1 cellular context compared by ENCODE assay signal in genomic region chr14:49586673-49587460, GRCh38.
TF ChIP-seq lines count a peak whose summit lies in the region.

No MANE protein-coding gene starts in this region.

TF ChIP-seq in HEK293, 187 proteins besides CTCF, POLR2A, EP300 and RAD21 (continued from another document):
- TF ChIP-seq ZBTB10 (tag by site-specific recombination; IDR thresholded peaks at IDR 0.05) (peak; percentile 29), TCF7L2 (IDR thresholded peaks at IDR 0.05; ENCODE audit: borderline replicate concordance, low read depth, low read length) (no peak), ZFP41 (tag by site-specific recombination; IDR thresholded peaks at IDR 0.05; ENCODE audit: borderline replicate concordance) (no peak), ZNF426 (tag by site-specific recombination; IDR thresholded peaks at IDR 0.05) (no peak), ZNF513 (tag by site-specific recombination; IDR thresholded peaks at IDR 0.05) (no peak), ZNF148 (tag by site-specific recombination; IDR thresholded peaks at IDR 0.05; ENCODE audit: borderline replicate concordance) (no peak), ATF2 (tag by site-specific recombination; IDR thresholded peaks at IDR 0.05; ENCODE audit: low read depth) (no peak), ZNF138 (tag by site-specific recombination; IDR thresholded peaks at IDR 0.05; ENCODE audit: borderline replicate concordance) (no peak), SCRT2 (tag by site-specific recombination; IDR thresholded peaks at IDR 0.05) (no peak), ZBTB44 (tag by site-specific recombination; IDR thresholded peaks at IDR 0.05) (peak; percentile 67; the same call in 1 of the 2 replicates), KLF7 (tag by site-specific recombination; IDR thresholded peaks at IDR 0.05; ENCODE audit: borderline replicate concordance) (no peak), ZNF155 (tag by site-specific recombination; IDR thresholded peaks at IDR 0.05) (no peak), TRIM28 (IDR thresholded peaks at IDR 0.05; ENCODE audit: borderline replicate concordance, low read length) (peak; percentile 89; the same call in 1 of the 2 replicates), BCL11B (tag by site-specific recombination; IDR thresholded peaks at IDR 0.05; ENCODE audit: low read depth) (peak; percentile 100), ZNF473 (tag by site-specific recombination; IDR thresholded peaks at IDR 0.05) (no peak), AEBP2 (tag by site-specific recombination; IDR thresholded peaks at IDR 0.05; ENCODE audit: borderline replicate concordance) (no peak), HOXA7 (CRISPR knock-in tag; IDR thresholded peaks at IDR 0.05; ENCODE audit: borderline replicate concordance) (no peak), ZNF449 (tag by site-specific recombination; IDR thresholded peaks at IDR 0.05) (no peak), ZNF514 (tag by site-specific recombination; IDR thresholded peaks at IDR 0.05) (no peak), ZNF19 (tag by site-specific recombination; IDR thresholded peaks at IDR 0.05; ENCODE audit: low read depth) (no peak), PRDM2 (tag by site-specific recombination; IDR thresholded peaks at IDR 0.05; ENCODE audit: borderline replicate concordance) (no peak), ZNF121 (tag by site-specific recombination; IDR thresholded peaks at IDR 0.05) (peak; percentile 100), INSM2 (tag by site-specific recombination; IDR thresholded peaks at IDR 0.05) (0 out of 2 replicates have a peak, but pooled peaks have one; percentile 39), HOXC10 (CRISPR knock-in tag; IDR thresholded peaks at IDR 0.05) (no peak), SCRT1 (tag by site-specific recombination; IDR thresholded peaks at IDR 0.05; ENCODE audit: borderline replicate concordance) (no peak), ZNF133 (tag by site-specific recombination; IDR thresholded peaks at IDR 0.05) (no peak), YY2 (tag by site-specific recombination; IDR thresholded peaks at IDR 0.05) (no peak; the same call in 1 of the 2 replicates)
